ENCODE assay signal across 14 cellular contexts in genomic region chr17:43333438-43333943, GRCh38.
A peak's percentile ranks its signal among the peaks of the same experiment; 100 is the strongest.
DNase-seq lines count a peak whose midpoint lies in the region; ATAC-seq, FAIRE-seq and TF ChIP-seq lines count a peak whose summit lies in the region.
"Had no signal": no experiment of that assay in that cellular context is flagged by ENCODE, and none has a peak within 500 bp of the region (broad histone marks: within the 10 kb centered on the region; RNA-seq: fewer than 3 reads in every experiment).

No MANE protein-coding gene starts in this region.

- DNase-seq in activated CD4-positive, alpha-beta T cell treated with anti-CD3 and anti-CD28 coated beads, Interleukin-2, amount 10 ng/mL, durations not matched to agents 24 days and 14 days, result no peak
- no peak for DNase-seq in activated CD4-positive, alpha-beta T cell treated with anti-CD3 and anti-CD28 coated beads for 48 hours
- DNase-seq in OCI-LY7 (ENCODE audit: low spot score) (no peak), esophagus muscularis mucosa (ENCODE audit: extremely low spot score) (no peak), WTC11 (ENCODE audit: low spot score) (no peak), HEK293T (ENCODE audit: extremely low spot score) (no peak), pancreas (no peak)
- no peak for DNase-seq in stimulated activated naive B cell treated with anti-CD40 and anti-IgM and Interleukin-4, amounts not matched to agents 10 μg/mL and 1 μg/mL and 100 μg/mL, for 72 hours

- peak overlapping the region; percentile 70 for H3K4me2 ChIP-seq in OCI-LY7 (ENCODE audit: low read length)
- H3K4me2 ChIP-seq: hepatocyte had no signal

- TF ChIP-seq EP300 in esophagus muscularis mucosa (IDR thresholded peaks at IDR 0.05), result no peak

- CTCF ChIA-PET in OCI-LY7 (lab: Charles Lee; ENCODE audit: unreplicated experiment), result no interaction called here
- CTCF ChIA-PET in WTC11 (lab: Charles Lee), result interaction anchor here (1.5 to 3.1 kb wide), 3 partner anchors 9 to 124 kb away, joined by 5 to 12 read pairs (median 7); no protein-coding TSS in a partner anchor
- CTCF ChIA-PET in HEK293T (lab: Yijun Ruan, JAX), result interaction anchor here (0.6 kb wide), 1 partner anchor 310 kb away, joined by 3 read pairs; no protein-coding TSS in a partner anchor

- H3K27me3 Mint-ChIP-seq in activated CD4-positive, alpha-beta T cell treated with anti-CD3 and anti-CD28 coated beads, Interleukin-2, amount 10 ng/mL, durations not matched to agents 24 days and 14 days, result peaks cover 5% of the 10 kb centered on the region
- H3K27me3 Mint-ChIP-seq in stimulated activated naive B cell treated with anti-CD40 and anti-IgM and Interleukin-4, amounts not matched to agents 10 μg/mL and 1 μg/mL and 100 μg/mL, for 72 hours, result no peaks in the 10 kb centered on the region
- H3K27me3 Mint-ChIP-seq in WTC11 (ENCODE audit: low read depth), result no peaks in the 10 kb centered on the region

- H3K9me3 Mint-ChIP-seq in activated CD4-positive, alpha-beta T cell treated with anti-CD3 and anti-CD28 coated beads, Interleukin-2, amount 10 ng/mL, durations not matched to agents 24 days and 14 days, result no peaks in the 10 kb centered on the region
- H3K9me3 Mint-ChIP-seq in stimulated activated naive B cell treated with anti-CD40 and anti-IgM and Interleukin-4, amounts not matched to agents 10 μg/mL and 1 μg/mL and 100 μg/mL, for 72 hours, result no peaks in the 10 kb centered on the region
- H3K9me3 Mint-ChIP-seq in WTC11, result no peaks in the 10 kb centered on the region
- H3K9me3 Mint-ChIP-seq: activated CD4-positive, alpha-beta T cell treated with anti-CD3 and anti-CD28 coated beads, Interleukin-2, amount 10 ng/mL, durations not matched to agents 7 days and 5 days; activated naive CD4-positive, alpha-beta T cell treated with anti-CD3 and anti-CD28 coated beads for 36 hours; naive thymus-derived CD8-positive, alpha-beta T cell had no signal

- no TSS peak for BruUV-seq in OCI-LY7 (replicated peaks; lab: Mats Ljungman, UMichigan)

- H4K20me1 ChIP-seq in OCI-LY7 (ENCODE audit: insufficient read depth, low read length), result no peaks in the 10 kb centered on the region; the same call in 1 of the 2 replicates

- no peak for ATAC-seq in stimulated activated naive B cell treated with anti-CD40 and anti-IgM and Interleukin-4, amounts not matched to agents 10 μg/mL and 1 μg/mL and 100 μg/mL, for 72 hours (replicated peaks)
- ATAC-seq in WTC11, result no peak
- no peak for ATAC-seq in pancreas

- H3K4me3 ChIP-seq in OCI-LY7 (ENCODE audit: low read depth, low read length, poor library complexity, severe bottlenecking), result peak overlapping the region; percentile 48
- H3K4me3 ChIP-seq in esophagus muscularis mucosa, result no peak overlapping the region
- H3K4me3 ChIP-seq in pancreas, result no peak overlapping the region
- H3K4me3 ChIP-seq: hepatocyte had no signal

- no peak for TF ChIP-seq POLR2A in esophagus muscularis mucosa (IDR thresholded peaks at IDR 0.05; ENCODE audit: low read depth)

- peak overlapping the region; percentile 8 for H3K4me3 Mint-ChIP-seq in activated CD4-positive, alpha-beta T cell treated with anti-CD3 and anti-CD28 coated beads, Interleukin-2, amount 10 ng/mL, durations not matched to agents 24 days and 14 days
- H3K4me3 Mint-ChIP-seq in stimulated activated naive B cell treated with anti-CD40 and anti-IgM and Interleukin-4, amounts not matched to agents 10 μg/mL and 1 μg/mL and 100 μg/mL, for 72 hours, result peak overlapping the region; percentile 46 to 67
- H3K4me3 Mint-ChIP-seq in WTC11, result no peak overlapping the region
- H3K4me3 Mint-ChIP-seq: activated CD4-positive, alpha-beta T cell treated with anti-CD3 and anti-CD28 coated beads, Interleukin-2, amount 10 ng/mL, durations not matched to agents 7 days and 5 days; activated naive CD4-positive, alpha-beta T cell treated with anti-CD3 and anti-CD28 coated beads for 36 hours had no signal

- H3K4me1 ChIP-seq in OCI-LY7 (ENCODE audit: insufficient read depth, low read length, poor library complexity, severe bottlenecking) (peaks cover 9% of the 10 kb centered on the region), esophagus muscularis mucosa (peaks cover 6 to 15% (median 10%) of the 10 kb centered on the region in 4 donors), pancreas (peaks cover 0 to 8% (median 0%) of the 10 kb centered on the region in 3 donors)

- WGBS in esophagus muscularis mucosa, result 80% methylated on average over 12 of the region's 12 CpGs
- 71 to 83% methylated on average over 12 of the region's 12 CpGs for WGBS in pancreas, 2 donors

- no peaks in the 10 kb centered on the region for H3K27me3 ChIP-seq in esophagus muscularis mucosa
- H3K27me3 ChIP-seq in pancreas, result no peaks in the 10 kb centered on the region
- H3K27me3 ChIP-seq: hepatocyte had no signal

- TF ChIP-seq CTCF in OCI-LY7 (conservative IDR thresholded peaks at IDR 0.05; ENCODE audit: low read length) (no peak), esophagus muscularis mucosa (IDR thresholded peaks at IDR 0.05) (no peak), WTC11 (IDR thresholded peaks at IDR 0.05) (no peak), pancreas (IDR thresholded peaks at IDR 0.05) (no peak)

- H3K9me2 ChIP-seq in OCI-LY7 (ENCODE audit: insufficient read depth, low read length), result no peaks in the 10 kb centered on the region

- H3K36me3 ChIP-seq in OCI-LY7 (ENCODE audit: insufficient read depth, low read length) (no peaks in the 10 kb centered on the region), esophagus muscularis mucosa (no peaks in the 10 kb centered on the region), pancreas (no peaks in the 10 kb centered on the region)

- intact Hi-C loops in activated CD4-positive, alpha-beta T cell treated with anti-CD3 and anti-CD28 coated beads, Interleukin-2, amount 10 ng/mL, durations not matched to agents 24 days and 14 days (cut with micrococcal nuclease), result no loop called here
- intact Hi-C loops in OCI-LY7 (cut with micrococcal nuclease; ENCODE audit: unreplicated experiment), result loop anchor here (5.0 kb wide), 1 partner anchor 34 kb away; no protein-coding TSS in a partner anchor
- intact Hi-C loops in esophagus muscularis mucosa (cut with DNase I), result loop anchor here (5.0 kb wide), 1 partner anchor 111 kb away; no protein-coding TSS in a partner anchor
- intact Hi-C loops in pancreas (cut with DNase I), result no loop called here

- H3K27ac ChIP-seq in OCI-LY7 (ENCODE audit: low read depth, low read length, poor library complexity, severe bottlenecking) (no peak overlapping the region), esophagus muscularis mucosa (replicated peaks in 1 of 4) (peak overlapping the region in 3 of 4 donors; percentile 39 to 63 (median 59)), pancreas (no peak overlapping the region)
- H3K27ac ChIP-seq: C4-2B, hepatocyte had no signal

- no peak for FAIRE-seq in pancreas (lab: Jason Lieb, UNC)

- POLR2A ChIA-PET in OCI-LY7 (lab: Charles Lee) (interaction anchor here (0.7 to 0.8 kb wide), 2 partner anchors 28 to 35 kb away, joined by 3 read pairs; no protein-coding TSS in a partner anchor), WTC11 (lab: Charles Lee) (no interaction called here), HEK293T (lab: Yijun Ruan, JAX) (interaction anchor here (1.5 to 5.0 kb wide), 3 partner anchors 18 to 162 kb away, joined by 4 to 56 read pairs (median 11); partner anchors contain the start of gene NBR1)

- peak overlapping the region; percentile 29; the same call in 1 of the 2 replicates for H2AFZ ChIP-seq in OCI-LY7 (ENCODE audit: low read length)
- H2AFZ ChIP-seq: hepatocyte had no signal

- peaks cover 12% of the 10 kb centered on the region for H3K4me1 Mint-ChIP-seq in activated CD4-positive, alpha-beta T cell treated with anti-CD3 and anti-CD28 coated beads, Interleukin-2, amount 10 ng/mL, durations not matched to agents 24 days and 14 days
- peaks cover 22 to 35% of the 10 kb centered on the region in 2 donors for H3K4me1 Mint-ChIP-seq in stimulated activated naive B cell treated with anti-CD40 and anti-IgM and Interleukin-4, amounts not matched to agents 10 μg/mL and 1 μg/mL and 100 μg/mL, for 72 hours
- peaks cover 23% of the 10 kb centered on the region for H3K4me1 Mint-ChIP-seq in WTC11

- H3K9me3 ChIP-seq in OCI-LY7 (ENCODE audit: low read length), result no peaks in the 10 kb centered on the region
- no peaks in the 10 kb centered on the region for H3K9me3 ChIP-seq in esophagus muscularis mucosa
- no peaks in the 10 kb centered on the region for H3K9me3 ChIP-seq in pancreas

- no peak overlapping the region for H3K27ac Mint-ChIP-seq in activated CD4-positive, alpha-beta T cell treated with anti-CD3 and anti-CD28 coated beads, Interleukin-2, amount 10 ng/mL, durations not matched to agents 24 days and 14 days
- peak overlapping the region; percentile 83 for H3K27ac Mint-ChIP-seq in stimulated activated naive B cell treated with anti-CD40 and anti-IgM and Interleukin-4, amounts not matched to agents 10 μg/mL and 1 μg/mL and 100 μg/mL, for 72 hours
- H3K27ac Mint-ChIP-seq in WTC11, result no peak overlapping the region
- H3K27ac Mint-ChIP-seq: activated CD4-positive, alpha-beta T cell treated with anti-CD3 and anti-CD28 coated beads, Interleukin-2, amount 10 ng/mL, durations not matched to agents 7 days and 5 days; activated naive CD4-positive, alpha-beta T cell treated with anti-CD3 and anti-CD28 coated beads for 36 hours; progenitor cell of endocrine pancreas had no signal

- no peaks in the 10 kb centered on the region for H3K79me2 ChIP-seq in OCI-LY7 (ENCODE audit: insufficient read depth, low read depth, low read length)
- H3K79me2 ChIP-seq: hepatocyte had no signal

- no peaks in the 10 kb centered on the region for H3K36me3 Mint-ChIP-seq in activated CD4-positive, alpha-beta T cell treated with anti-CD3 and anti-CD28 coated beads, Interleukin-2, amount 10 ng/mL, durations not matched to agents 24 days and 14 days (ENCODE audit: low read depth)
- H3K36me3 Mint-ChIP-seq in stimulated activated naive B cell treated with anti-CD40 and anti-IgM and Interleukin-4, amounts not matched to agents 10 μg/mL and 1 μg/mL and 100 μg/mL, for 72 hours, result no peaks in the 10 kb centered on the region
- H3K36me3 Mint-ChIP-seq in WTC11, result no peaks in the 10 kb centered on the region
- H3K36me3 Mint-ChIP-seq: naive thymus-derived CD8-positive, alpha-beta T cell had no signal

TF ChIP-seq in HEK293T, 16 proteins besides CTCF, POLR2A, EP300 and RAD21 (continues in another document):
- TF ChIP-seq HDGF (IDR thresholded peaks at IDR 0.05; ENCODE audit: borderline replicate concordance) (no peak), SP1 (IDR thresholded peaks at IDR 0.05) (no peak), LEF1 (IDR thresholded peaks at IDR 0.05; ENCODE audit: borderline replicate concordance) (no peak), SUZ12 (IDR thresholded peaks at IDR 0.05) (no peak), BHLHE40 (IDR thresholded peaks at IDR 0.05; ENCODE audit: borderline replicate concordance) (no peak)
- TF ChIP-seq, protein P1, sequence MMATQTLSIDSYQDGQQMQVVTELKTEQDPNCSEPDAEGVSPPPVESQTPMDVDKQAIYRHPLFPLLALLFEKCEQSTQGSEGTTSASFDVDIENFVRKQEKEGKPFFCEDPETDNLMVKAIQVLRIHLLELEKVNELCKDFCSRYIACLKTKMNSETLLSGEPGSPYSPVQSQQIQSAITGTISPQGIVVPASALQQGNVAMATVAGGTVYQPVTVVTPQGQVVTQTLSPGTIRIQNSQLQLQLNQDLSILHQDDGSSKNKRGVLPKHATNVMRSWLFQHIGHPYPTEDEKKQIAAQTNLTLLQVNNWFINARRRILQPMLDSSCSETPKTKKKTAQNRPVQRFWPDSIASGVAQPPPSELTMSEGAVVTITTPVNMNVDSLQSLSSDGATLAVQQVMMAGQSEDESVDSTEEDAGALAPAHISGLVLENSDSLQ (IDR thresholded peaks at IDR 0.05), result no peak

Comparison
In these comparisons a context has a peak if more than half of its experiments do, and no peak if none do; other contexts are left out.
1. H3K27ac ChIP-seq: peak in esophagus muscularis mucosa (3 of 4); none in OCI-LY7 (single experiment) and pancreas (0 of 4).
2. intact Hi-C loops: an anchor here in OCI-LY7 (5.0 kb wide) and esophagus muscularis mucosa (5.0 kb wide); none called in activated CD4-positive, alpha-beta T cell treated with anti-CD3 and anti-CD28 coated beads, Interleukin-2, amount 10 ng/mL, durations not matched to agents 24 days and 14 days and pancreas.